25 cellular contexts compared by ENCODE assay signal in the genomic region with DNA sequence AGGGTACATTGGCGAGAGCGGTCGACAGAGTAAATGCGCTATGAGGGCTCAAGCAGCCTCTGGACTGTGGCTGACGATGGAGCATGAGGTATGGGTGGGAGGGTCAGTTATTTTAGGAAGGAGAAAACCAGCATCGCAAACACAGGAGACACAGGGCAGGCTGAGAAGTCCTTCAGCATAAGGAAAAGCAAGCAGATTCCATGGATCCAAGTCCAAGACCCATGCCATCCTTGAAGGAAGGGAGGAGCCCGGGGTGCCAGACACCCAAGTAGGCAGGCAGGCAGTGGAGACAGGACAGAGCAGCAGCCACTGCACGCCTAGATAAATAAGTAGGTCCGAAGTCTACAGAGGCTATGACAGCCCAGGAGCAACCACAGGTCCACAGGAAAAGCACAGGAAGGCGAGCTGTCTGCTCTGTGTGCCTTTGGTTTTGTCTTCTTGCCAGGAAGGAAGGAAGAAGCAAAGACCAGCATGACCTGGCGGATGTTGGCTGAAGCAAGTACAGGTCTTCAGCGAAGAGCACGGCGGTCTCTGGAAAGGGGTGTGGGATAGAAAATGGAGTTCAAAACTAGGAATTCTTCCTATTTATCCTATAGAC.
DNase-seq lines count a peak whose midpoint lies in the region; ATAC-seq, FAIRE-seq and TF ChIP-seq lines count a peak whose summit lies in the region.
"Had no signal": no experiment of that assay in that cellular context is flagged by ENCODE, and none has a peak within 500 bp of the region (broad histone marks: within the 10 kb centered on the region; RNA-seq: fewer than 3 reads in every experiment).

No MANE protein-coding gene starts in this region.

- CTCF ChIA-PET in A549 (lab: Yijun Ruan, JAX) (interaction anchor here (1.8 kb wide), 1 partner anchor 72 kb away, joined by 9 read pairs; no protein-coding TSS in a partner anchor), H1 (lab: Charles Lee; ENCODE audit: partially characterized antibody) (interaction anchor here (0.6 to 1.0 kb wide), 2 partner anchors 209 to 328 kb away, joined by 3 to 4 read pairs; no protein-coding TSS in a partner anchor)

- no peaks in the 10 kb centered on the region; the same call in 1 of the 2 replicates for H3K23me2 ChIP-seq in H1 (ENCODE audit: low read depth, low read length)

- TF ChIP-seq CTCF in A549 (IDR thresholded peaks at IDR 0.05) (no peak), H1 (IDR thresholded peaks at IDR 0.05; ENCODE audit: control extremely low read depth in 1 of 3, insufficient read depth in 1 of 3, low read depth in 1 of 3, low read length in 3 of 3) (no peak), mucosa of descending colon (IDR thresholded peaks at IDR 0.05) (no peak), testis (IDR thresholded peaks at IDR 0.05) (no peak)

- TF ChIP-seq RAD21 in A549 (conservative IDR thresholded peaks at IDR 0.05 in 1 of 2, IDR thresholded peaks at IDR 0.05 in 1 of 2) (no peak), H1 (IDR thresholded peaks at IDR 0.05 in 1 of 2, conservative IDR thresholded peaks at IDR 0.05 in 1 of 2; ENCODE audit: low read depth in 2 of 2, low read length in 2 of 2) (no peak)

- FAIRE-seq in A549 (lab: Jason Lieb, UNC) (no peak), H1 (lab: Jason Lieb, UNC) (no peak)
- FAIRE-seq: frontal cortex, GM12892 had no signal

- H2BK15ac ChIP-seq in H1 (ENCODE audit: low read length): peak overlapping the region; percentile 99

- no peak overlapping the region for H3K18ac ChIP-seq in H1 (ENCODE audit: extremely low read depth, low read length)

- H2AFZ ChIP-seq in H1 (ENCODE audit: low read length): no peak overlapping the region
- H2AFZ ChIP-seq: GM23248 had no signal

- TF ChIP-seq POLR2A in A549 (IDR thresholded peaks at IDR 0.05; ENCODE audit: low read length) (no peak), H1 (IDR thresholded peaks at IDR 0.05; ENCODE audit: control extremely low read depth in 1 of 2, low read depth in 2 of 2, low read length in 2 of 2) (no peak), testis (IDR thresholded peaks at IDR 0.05) (no peak)

- H3K79me1 ChIP-seq in H1 (ENCODE audit: low read depth, low read length): no peaks in the 10 kb centered on the region

- H3K36me3 ChIP-seq in H1 (ENCODE audit: control insufficient read depth in 2 of 4, insufficient read depth in 4 of 4, low read length in 3 of 4) (no peaks in the 10 kb centered on the region), mucosa of descending colon (ENCODE audit: low read depth) (no peaks in the 10 kb centered on the region), testis (ENCODE audit: low read depth, missing control alignments) (no peaks in the 10 kb centered on the region)
- H3K36me3 ChIP-seq: breast epithelium, sigmoid colon, SJSA1, tibial artery had no signal

- POLR2A ChIA-PET in A549 (lab: Yijun Ruan, JAX) (no interaction called here), H1 (lab: Charles Lee; ENCODE audit: partially characterized antibody) (interaction anchor here (0.6 kb wide), 1 partner anchor 196 kb away, joined by 4 read pairs; no protein-coding TSS in a partner anchor)

- no peaks in the 10 kb centered on the region for H3K9me3 ChIP-seq in A549
- H3K9me3 ChIP-seq in H1 (ENCODE audit: insufficient read depth in 2 of 2, low read depth in 1 of 2, low read length in 1 of 2): no peaks in the 10 kb centered on the region
- no peaks in the 10 kb centered on the region for H3K9me3 ChIP-seq in mucosa of descending colon
- H3K9me3 ChIP-seq in testis: no peaks in the 10 kb centered on the region
- H3K9me3 ChIP-seq: breast epithelium, sigmoid colon, SJSA1, tibial artery had no signal

- no peak overlapping the region for H3K9ac ChIP-seq in H1 (replicated peaks in 1 of 4; ENCODE audit: extremely low read depth in 1 of 4, low read depth in 3 of 4, low read length in 3 of 4)
- H3K9ac ChIP-seq: GM23248 had no signal

- H3K4me2 ChIP-seq in A549 (no peak overlapping the region), H1 (ENCODE audit: insufficient read depth in 1 of 2, low read depth in 2 of 2, low read length in 2 of 2) (no peak overlapping the region)

- H3K27ac ChIP-seq in A549 (peak overlapping the region; percentile 64 to 72; a peak in 5 of 6 replicates), H1 (ENCODE audit: low read depth, low read length) (no peak overlapping the region), testis (no peak overlapping the region)
- H3K27ac ChIP-seq: GM23248, sigmoid colon, SJSA1, tibial artery had no signal

- WGBS in A549 (ENCODE audit: missing lambda C conversion rate): 79% methylated on average over 14 of the region's 14 CpGs
- WGBS in H1 (ENCODE audit: extremely low coverage in 1 of 2, insufficient coverage in 1 of 2, insufficient read length in 1 of 2, insufficient replicate concordance in 2 of 2, low coverage in 1 of 2, low lambda C conversion rate in 2 of 2, missing lambda C conversion rate in 1 of 2), 2 experiments: 94% methylated on average over 14 of the region's 14 CpGs; no CpG with 5 or more reads in 1 of the 2 experiments
- 86 to 89% methylated on average over 14 of the region's 14 CpGs for WGBS in testis, 2 donors

- intact Hi-C loops in mucosa of descending colon (cut with DNase I, micrococcal nuclease) (no loop called here), testis (cut with DNase I; ENCODE audit: low total_unique reads) (no loop called here), head of caudate nucleus (cut with DNase I) (no loop called here)

- no peak overlapping the region for H4K5ac ChIP-seq in H1 (ENCODE audit: insufficient read length, low read depth, low read length)

- no peak overlapping the region for H3K14ac ChIP-seq in H1 (ENCODE audit: insufficient read length)

- no peaks in the 10 kb centered on the region for H4K20me1 ChIP-seq in H1 (replicated peaks in 1 of 2; ENCODE audit: control insufficient read depth in 1 of 2, insufficient read depth in 2 of 2, low read length in 2 of 2)

- H3K27me3 ChIP-seq in H1 (replicated peaks in 1 of 4; ENCODE audit: control insufficient read depth in 3 of 4, extremely low read depth in 1 of 4, insufficient read depth in 3 of 4, low read length in 3 of 4) (no peaks in the 10 kb centered on the region; a peak in 1 of 7 replicates), testis (no peaks in the 10 kb centered on the region)
- H3K27me3 ChIP-seq: breast epithelium, sigmoid colon, SJSA1, tibial artery had no signal

- no peak overlapping the region for H4K91ac ChIP-seq in H1 (replicated peaks; ENCODE audit: insufficient read length, low read length)

- H2BK5ac ChIP-seq in H1 (ENCODE audit: low read depth, low read length): no peak overlapping the region

- H3K4me3 ChIP-seq in A549: no peak overlapping the region
- no peak overlapping the region for H3K4me3 ChIP-seq in H1 (ENCODE audit: extremely low read depth in 1 of 4, insufficient read depth in 2 of 4, low read depth in 3 of 4, low read length in 4 of 4)
- H3K4me3 ChIP-seq in mucosa of descending colon: no peak overlapping the region
- H3K4me3 ChIP-seq in testis: no peak overlapping the region
- H3K4me3 ChIP-seq: breast epithelium, GM23248, sigmoid colon, SJSA1, tibial artery had no signal

- no peak overlapping the region for H3K56ac ChIP-seq in H1 (replicated peaks; ENCODE audit: insufficient read length, low read depth, low read length)

- H3K4me1 ChIP-seq in A549: peaks cover 35% of the 10 kb centered on the region
- H3K4me1 ChIP-seq in H1 (replicated peaks in 1 of 4; ENCODE audit: control insufficient read depth in 3 of 4, insufficient read depth in 4 of 4, low read length in 3 of 4): peaks cover 4 to 14% (median 8%) of the 10 kb centered on the region in 4 experiments; a peak in 6 of 7 replicates
- peaks cover 18% of the 10 kb centered on the region for H3K4me1 ChIP-seq in mucosa of descending colon (ENCODE audit: low read depth)
- H3K4me1 ChIP-seq in testis: no peaks in the 10 kb centered on the region

- no peak overlapping the region for H2BK120ac ChIP-seq in H1 (replicated peaks; ENCODE audit: low read depth, low read length)

- peak in 1 of 2 experiments; percentile 39 for DNase-seq in A549 (ENCODE audit: low read depth in 1 of 2, low spot score in 1 of 2)
- peak; percentile 17 for DNase-seq in M059J (ENCODE audit: low read depth)
- no peak for DNase-seq in H1 (ENCODE audit: low read depth in 1 of 2, low spot score in 2 of 2)
- peak; percentile 70 to 75 (median 75) for DNase-seq in mucosa of descending colon
- DNase-seq in stimulated activated CD4-positive, alpha-beta T cell treated with anti-CD3 and anti-CD28 coated beads, Interleukin-1b, Interleukin-23, amount 100 ng/mL, for 48 hours: no peak
- DNase-seq in testis: no peak
- DNase-seq in head of caudate nucleus: no peak
- DNase-seq in effector CD8-positive, alpha-beta T cell (lab: John Stamatoyannopoulos, UW): no peak
- DNase-seq: 8988T; activated B cell treated with CpG ODN at 0.5 μM for 24 hours; CD8-positive, alpha-beta T cell; DMS 273 treated with DMSO at 0.1 percent for 48 hours; GM23248; hypothalamus; left ventricle myocardium superior; NCI-H2029 treated with DMSO at 0.1 percent for 48 hours; NCI-H526; RPMI8226; sigmoid colon; stimulated activated CD4-positive, alpha-beta T cell treated with anti-CD3 and anti-CD28 coated beads, Interleukin-15, amount 100 ng/mL, for 24 hours; tibial artery had no signal

- no peaks in the 10 kb centered on the region for H3K79me2 ChIP-seq in H1 (ENCODE audit: control insufficient read depth in 1 of 2, insufficient read depth in 2 of 2, low read length in 2 of 2)

- TF ChIP-seq EP300 in A549 (IDR thresholded peaks at IDR 0.05) (no peak), H1 (IDR thresholded peaks at IDR 0.05; ENCODE audit: borderline replicate concordance in 1 of 2, low read depth in 2 of 2, low read length in 2 of 2) (no peak)

- no peak overlapping the region for H3K4ac ChIP-seq in H1 (replicated peaks; ENCODE audit: insufficient read length, low read depth, low read length)

- ATAC-seq in A549 (no peak; a peak in 1 of 6 replicates), mucosa of descending colon (peak; percentile 85)
- ATAC-seq: CD8-positive, alpha-beta T cell; left ventricle myocardium superior had no signal

- H2BK12ac ChIP-seq in H1 (ENCODE audit: low read depth, low read length): peak overlapping the region; percentile 40; the same call in 1 of the 2 replicates

- 0 out of 2 replicates have a peak overlapping the region, but pooled peaks have one; percentile 80 for H2BK20ac ChIP-seq in H1 (ENCODE audit: low read length)

- H2AK5ac ChIP-seq in H1 (ENCODE audit: low read depth, low read length): no peak overlapping the region

- no peak overlapping the region for H4K8ac ChIP-seq in H1 (ENCODE audit: extremely low read depth, insufficient read depth, low read length)

- H3K23ac ChIP-seq in H1 (ENCODE audit: insufficient read length): no peak overlapping the region

TF ChIP-seq in A549, 52 proteins besides CTCF, POLR2A, EP300 and RAD21 (continues in another document):
- TF ChIP-seq MAFK (IDR thresholded peaks at IDR 0.05; ENCODE audit: partially characterized antibody) (no peak), GATA3 (IDR thresholded peaks at IDR 0.05; ENCODE audit: borderline replicate concordance) (no peak), CHD2 (IDR thresholded peaks at IDR 0.05; ENCODE audit: low read length, partially characterized antibody) (no peak)

TF ChIP-seq in H1, 55 proteins besides CTCF, POLR2A, EP300 and RAD21 (continues in another document):
- TF ChIP-seq CBX5 (IDR thresholded peaks at IDR 0.05; ENCODE audit: low read depth, low read length) (no peak), EGR1 (IDR thresholded peaks at IDR 0.05; ENCODE audit: borderline replicate concordance, low read depth, low read length) (no peak), RXRA (IDR thresholded peaks at IDR 0.05; ENCODE audit: insufficient read depth, low read depth, low read length) (no peak)

Comparison
In these comparisons a context has a peak if more than half of its experiments do, and no peak if none do; other contexts are left out.
1. DNase-seq: peak in M059J (single experiment) and mucosa of descending colon (3 of 3); none in H1 (0 of 2), stimulated activated CD4-positive, alpha-beta T cell treated with anti-CD3 and anti-CD28 coated beads, Interleukin-1b, Interleukin-23, amount 100 ng/mL, for 48 hours (single experiment), testis (single experiment), head of caudate nucleus (0 of 42) and effector CD8-positive, alpha-beta T cell (single experiment).
2. H3K27ac ChIP-seq: peak in A549 (2 of 2); none in H1 (single experiment) and testis (0 of 2).